ENCODE assay signal across 11 cellular contexts in genomic region chrX:77668391-77669237, GRCh38.
DNase-seq lines count a peak whose midpoint lies in the region; FAIRE-seq and TF ChIP-seq lines count a peak whose summit lies in the region.
"Had no signal": no experiment of that assay in that cellular context is flagged by ENCODE, and none has a peak within 500 bp of the region (broad histone marks: within the 10 kb centered on the region; RNA-seq: fewer than 3 reads in every experiment).

No MANE protein-coding gene starts in this region.

- no peak for TF ChIP-seq CTCF in endothelial cell (IDR thresholded peaks at IDR 0.05; ENCODE audit: unreplicated experiment)

- H3K27ac Mint-ChIP-seq in activated CD4-positive, alpha-beta memory T cell treated with anti-CD3 and anti-CD28 coated beads, Interleukin-2, amount 10 ng/mL, durations not matched to agents 7 days and 5 days: peak overlapping the region; percentile 38
- no peak overlapping the region for H3K27ac Mint-ChIP-seq in activated CD4-positive, alpha-beta memory T cell treated with anti-CD3 and anti-CD28 coated beads for 36 hours
- H3K27ac Mint-ChIP-seq in endothelial cell (ENCODE audit: unreplicated experiment): peak overlapping the region; percentile 98
- H3K27ac Mint-ChIP-seq: activated naive CD8-positive, alpha-beta T cell; B cell had no signal

- no peaks in the 10 kb centered on the region for H3K9me3 Mint-ChIP-seq in activated CD4-positive, alpha-beta memory T cell treated with anti-CD3 and anti-CD28 coated beads, Interleukin-2, amount 10 ng/mL, durations not matched to agents 7 days and 5 days
- H3K9me3 Mint-ChIP-seq in activated CD4-positive, alpha-beta memory T cell treated with anti-CD3 and anti-CD28 coated beads for 36 hours: no peaks in the 10 kb centered on the region
- H3K9me3 Mint-ChIP-seq in endothelial cell (ENCODE audit: unreplicated experiment): no peaks in the 10 kb centered on the region

- DNase-seq in activated CD4-positive, alpha-beta memory T cell treated with anti-CD3 and anti-CD28 coated beads, Interleukin-2, amount 10 ng/mL, durations not matched to agents 7 days and 5 days: no peak
- DNase-seq in activated CD4-positive, alpha-beta memory T cell treated with anti-CD3 and anti-CD28 coated beads for 36 hours: no peak
- peak; percentile 31 for DNase-seq in RCC 7860 (ENCODE audit: low spot score)
- no peak for DNase-seq in endothelial cell (ENCODE audit: low spot score)
- DNase-seq in renal cortical epithelial cell (ENCODE audit: low read depth): peak; percentile 26
- no peak for DNase-seq in foreskin melanocyte
- DNase-seq in Ammon's horn (ENCODE audit: low spot score): no peak
- no peak for DNase-seq in NCI-H2171 (lab: John Stamatoyannopoulos, UW)

- intact Hi-C loops in activated CD4-positive, alpha-beta memory T cell treated with anti-CD3 and anti-CD28 coated beads for 36 hours (cut with micrococcal nuclease): no loop called here

- no peaks in the 10 kb centered on the region for H3K27me3 Mint-ChIP-seq in activated CD4-positive, alpha-beta memory T cell treated with anti-CD3 and anti-CD28 coated beads, Interleukin-2, amount 10 ng/mL, durations not matched to agents 7 days and 5 days
- H3K27me3 Mint-ChIP-seq in activated CD4-positive, alpha-beta memory T cell treated with anti-CD3 and anti-CD28 coated beads for 36 hours: no peaks in the 10 kb centered on the region
- H3K27me3 Mint-ChIP-seq in endothelial cell (ENCODE audit: unreplicated experiment): no peaks in the 10 kb centered on the region
- H3K27me3 Mint-ChIP-seq: activated naive CD8-positive, alpha-beta T cell; B cell had no signal

- peaks cover 11% of the 10 kb centered on the region for H3K4me1 Mint-ChIP-seq in activated CD4-positive, alpha-beta memory T cell treated with anti-CD3 and anti-CD28 coated beads, Interleukin-2, amount 10 ng/mL, durations not matched to agents 7 days and 5 days
- H3K4me1 Mint-ChIP-seq in activated CD4-positive, alpha-beta memory T cell treated with anti-CD3 and anti-CD28 coated beads for 36 hours (ENCODE audit: low read depth): peaks cover 12% of the 10 kb centered on the region
- H3K4me1 Mint-ChIP-seq in endothelial cell (ENCODE audit: unreplicated experiment): peaks cover 6% of the 10 kb centered on the region

- CTCF ChIA-PET in activated CD4-positive, alpha-beta memory T cell treated with anti-CD3 and anti-CD28 coated beads, Interleukin-2, amount 10 ng/mL, durations not matched to agents 7 days and 5 days (lab: Charles Lee): no interaction called here
- CTCF ChIA-PET in activated CD4-positive, alpha-beta memory T cell treated with anti-CD3 and anti-CD28 coated beads for 36 hours (lab: Charles Lee): no interaction called here

- FAIRE-seq in RCC 7860 (lab: Jason Lieb, UNC): peak; percentile 77
- FAIRE-seq: keratinocyte had no signal

- peaks cover 11% of the 10 kb centered on the region for H3K36me3 Mint-ChIP-seq in activated CD4-positive, alpha-beta memory T cell treated with anti-CD3 and anti-CD28 coated beads, Interleukin-2, amount 10 ng/mL, durations not matched to agents 7 days and 5 days (ENCODE audit: low read depth)
- no peaks in the 10 kb centered on the region for H3K36me3 Mint-ChIP-seq in activated CD4-positive, alpha-beta memory T cell treated with anti-CD3 and anti-CD28 coated beads for 36 hours
- H3K36me3 Mint-ChIP-seq in endothelial cell (ENCODE audit: low read depth, unreplicated experiment): peaks cover 4% of the 10 kb centered on the region
- H3K36me3 Mint-ChIP-seq: activated naive CD8-positive, alpha-beta T cell had no signal

- no peak overlapping the region for H3K4me3 Mint-ChIP-seq in activated CD4-positive, alpha-beta memory T cell treated with anti-CD3 and anti-CD28 coated beads, Interleukin-2, amount 10 ng/mL, durations not matched to agents 7 days and 5 days
- no peak overlapping the region for H3K4me3 Mint-ChIP-seq in activated CD4-positive, alpha-beta memory T cell treated with anti-CD3 and anti-CD28 coated beads for 36 hours
- H3K4me3 Mint-ChIP-seq in endothelial cell (ENCODE audit: unreplicated experiment): peak overlapping the region; percentile 74
- H3K4me3 Mint-ChIP-seq: activated naive CD8-positive, alpha-beta T cell; B cell had no signal

- POLR2A ChIA-PET in activated CD4-positive, alpha-beta memory T cell treated with anti-CD3 and anti-CD28 coated beads, Interleukin-2, amount 10 ng/mL, durations not matched to agents 7 days and 5 days (lab: Charles Lee): no interaction called here
- POLR2A ChIA-PET in activated CD4-positive, alpha-beta memory T cell treated with anti-CD3 and anti-CD28 coated beads for 36 hours (lab: Charles Lee): no interaction called here

Comparison
In these comparisons a context has a peak if more than half of its experiments do, and no peak if none do; other contexts are left out.
1. DNase-seq: peak in RCC 7860 (single experiment) and renal cortical epithelial cell (single experiment); none in activated CD4-positive, alpha-beta memory T cell treated with anti-CD3 and anti-CD28 coated beads, Interleukin-2, amount 10 ng/mL, durations not matched to agents 7 days and 5 days (single experiment), activated CD4-positive, alpha-beta memory T cell treated with anti-CD3 and anti-CD28 coated beads for 36 hours (single experiment), endothelial cell (single experiment), foreskin melanocyte (single experiment), Ammon's horn (single experiment) and NCI-H2171 (single experiment).